ENCODE assay signal across 8 cellular contexts in genomic region chr21:14545906-14546480, GRCh38. TPM values are rescaled to one million over a fixed set of nuclear protein-coding genes. Genes with fewer than 3 reads are reported as not detected.
A peak's percentile ranks its signal among the peaks of the same experiment; 100 is the strongest.
DNase-seq lines count a peak whose midpoint lies in the region; ATAC-seq and TF ChIP-seq lines count a peak whose summit lies in the region.

TSS of gene SAMSN1 (minus strand) at chr21:14546315. CDS start at chr21:14546261, 54 bp downstream.

- DNase-seq in MM.1S (peak; percentile 54), activated T-cell treated with anti-CD3 and anti-CD28 coated beads for 24 hours (ENCODE audit: low read depth) (peak; percentile 54), immature natural killer cell (peak; percentile 46 to 73 (median 69)), NCI-H1092 (lab: John Stamatoyannopoulos, UW) (no peak), NCI-H526 treated with DMSO at 0.1 percent for 48 hours (lab: John Stamatoyannopoulos, UW) (no peak)
- peak; percentile 43 to 75 for DNase-seq in stimulated activated effector memory CD8-positive, alpha-beta T cell treated with anti-CD3 and anti-CD28 coated beads, Interleukin-12 subunit alpha, Interleukin-12 subunit beta, amount 100 ng/mL, for 72 hours (ENCODE audit: low spot score in 2 of 2)

- H3K27ac ChIP-seq in DOHH2 (ENCODE audit: low read depth, low read length) (no peak within 1 kb of the TSS), MM.1S (ENCODE audit: low read length) (no peak within 1 kb of the TSS)

- H4K20me1 ChIP-seq in DOHH2 (ENCODE audit: control insufficient read depth, insufficient read depth, low read depth, low read length) (no peaks in the 10 kb centered on the region), MM.1S (ENCODE audit: insufficient read depth, low read length) (no peaks in the 10 kb centered on the region)

- H3K4me1 ChIP-seq in DOHH2 (ENCODE audit: control insufficient read depth, low read length) (peaks cover 10% of the 10 kb centered on the region; the same call in 1 of the 2 replicates), MM.1S (ENCODE audit: low read length) (peaks cover 16% of the 10 kb centered on the region; the same call in 1 of the 2 replicates)

- H3K4me3 Mint-ChIP-seq in immature natural killer cell, result peak within 1 kb of the TSS; percentile 86 to 94 (median 92)
- peak within 1 kb of the TSS; percentile 78 for H3K4me3 Mint-ChIP-seq in stimulated activated effector memory CD8-positive, alpha-beta T cell treated with anti-CD3 and anti-CD28 coated beads, Interleukin-12 subunit alpha, Interleukin-12 subunit beta, amount 100 ng/mL, for 72 hours

- H3K9me3 Mint-ChIP-seq in immature natural killer cell, result no peaks in the 10 kb centered on the region
- no peaks in the 10 kb centered on the region for H3K9me3 Mint-ChIP-seq in stimulated activated effector memory CD8-positive, alpha-beta T cell treated with anti-CD3 and anti-CD28 coated beads, Interleukin-12 subunit alpha, Interleukin-12 subunit beta, amount 100 ng/mL, for 72 hours

- no peak within 1 kb of the TSS for H2AFZ ChIP-seq in MM.1S (ENCODE audit: low read length)

- no peak for TF ChIP-seq CTCF in DOHH2 (IDR thresholded peaks at IDR 0.05; ENCODE audit: low read depth, low read length, poor library complexity, severe bottlenecking)
- TF ChIP-seq CTCF in MM.1S (IDR thresholded peaks at IDR 0.05; ENCODE audit: low read length), result no peak

- H3F3A ChIP-seq in DOHH2 (ENCODE audit: control insufficient read depth, insufficient read depth), result no peaks in the 10 kb centered on the region
- peaks cover 8% of the 10 kb centered on the region; the same call in 1 of the 2 replicates for H3F3A ChIP-seq in MM.1S (ENCODE audit: insufficient read depth, low read length)

- no peaks in the 10 kb centered on the region for H3K27me3 Mint-ChIP-seq in immature natural killer cell (ENCODE audit: low read depth in 3 of 3)

- H3K36me3 Mint-ChIP-seq in immature natural killer cell, result no peaks in the 10 kb centered on the region
- H3K36me3 Mint-ChIP-seq in stimulated activated effector memory CD8-positive, alpha-beta T cell treated with anti-CD3 and anti-CD28 coated beads, Interleukin-12 subunit alpha, Interleukin-12 subunit beta, amount 100 ng/mL, for 72 hours, result peaks cover 45% of the 10 kb centered on the region

- H3K4me3 ChIP-seq in DOHH2 (ENCODE audit: low read length) (peak within 1 kb of the TSS; percentile 64), MM.1S (ENCODE audit: low read length) (no peak within 1 kb of the TSS)

- H3K9me3 ChIP-seq in DOHH2 (ENCODE audit: control insufficient read depth, insufficient read depth, low read length) (no peaks in the 10 kb centered on the region), MM.1S (replicated peaks; ENCODE audit: insufficient read depth, low read length) (no peaks in the 10 kb centered on the region)

- H3K36me3 ChIP-seq in DOHH2 (ENCODE audit: control insufficient read depth, low read length) (no peaks in the 10 kb centered on the region), MM.1S (replicated peaks; ENCODE audit: insufficient read depth, low read length) (no peaks in the 10 kb centered on the region)

- ATAC-seq in GM21528 (IDR thresholded peaks at IDR 0.05; ENCODE audit: low FRiP score, unreplicated experiment), result peak; percentile 71
- ATAC-seq in stimulated activated effector memory CD8-positive, alpha-beta T cell treated with anti-CD3 and anti-CD28 coated beads, Interleukin-12 subunit alpha, Interleukin-12 subunit beta, amount 100 ng/mL, for 72 hours, result peak; percentile 97

- H3K27ac Mint-ChIP-seq in immature natural killer cell, result peak within 1 kb of the TSS; percentile 93 to 98 (median 94)
- H3K27ac Mint-ChIP-seq in stimulated activated effector memory CD8-positive, alpha-beta T cell treated with anti-CD3 and anti-CD28 coated beads, Interleukin-12 subunit alpha, Interleukin-12 subunit beta, amount 100 ng/mL, for 72 hours, result peak within 1 kb of the TSS; percentile 79

- H3K4me1 Mint-ChIP-seq in immature natural killer cell, result peaks cover 45 to 71% of the 10 kb centered on the region in 2 donors
- H3K4me1 Mint-ChIP-seq in stimulated activated effector memory CD8-positive, alpha-beta T cell treated with anti-CD3 and anti-CD28 coated beads, Interleukin-12 subunit alpha, Interleukin-12 subunit beta, amount 100 ng/mL, for 72 hours, result peaks cover 29% of the 10 kb centered on the region

- H3K4me2 ChIP-seq in DOHH2 (ENCODE audit: low read length), result peak within 1 kb of the TSS; percentile 49
- no peak within 1 kb of the TSS for H3K4me2 ChIP-seq in MM.1S (ENCODE audit: low read depth, low read length)

- H3K79me2 ChIP-seq in DOHH2 (ENCODE audit: control insufficient read depth, low read length) (no peaks in the 10 kb centered on the region), MM.1S (ENCODE audit: low read length) (no peaks in the 10 kb centered on the region)

- H3K9me2 ChIP-seq in DOHH2 (replicated peaks; ENCODE audit: control insufficient read depth, low read length), result no peaks in the 10 kb centered on the region
- no peaks in the 10 kb centered on the region for H3K9me2 ChIP-seq in MM.1S (replicated peaks; ENCODE audit: insufficient read depth, low read length)

- H3K27me3 ChIP-seq in DOHH2 (ENCODE audit: control insufficient read depth, low read length) (no peaks in the 10 kb centered on the region), MM.1S (replicated peaks; ENCODE audit: insufficient read depth, low read length) (no peaks in the 10 kb centered on the region)

- H3K9ac ChIP-seq in MM.1S (ENCODE audit: low read length), result no peak within 1 kb of the TSS

RNA-seq across cellular contexts. Expression of gene SAMSN1, which starts in this region (rescaled TPM):
- polyA plus RNA-seq in immature natural killer cell, result 10 to 100 TPM; 15.4 to 21.0 (median 19.6) TPM

Comparison
In these comparisons a context has a peak if more than half of its experiments do, and no peak if none do; other contexts are left out.
1. DNase-seq: peak in MM.1S (single experiment), activated T-cell treated with anti-CD3 and anti-CD28 coated beads for 24 hours (single experiment), immature natural killer cell (3 of 3) and stimulated activated effector memory CD8-positive, alpha-beta T cell treated with anti-CD3 and anti-CD28 coated beads, Interleukin-12 subunit alpha, Interleukin-12 subunit beta, amount 100 ng/mL, for 72 hours (2 of 2); none in NCI-H1092 (single experiment) and NCI-H526 treated with DMSO at 0.1 percent for 48 hours (single experiment).